In the genomic region with DNA sequence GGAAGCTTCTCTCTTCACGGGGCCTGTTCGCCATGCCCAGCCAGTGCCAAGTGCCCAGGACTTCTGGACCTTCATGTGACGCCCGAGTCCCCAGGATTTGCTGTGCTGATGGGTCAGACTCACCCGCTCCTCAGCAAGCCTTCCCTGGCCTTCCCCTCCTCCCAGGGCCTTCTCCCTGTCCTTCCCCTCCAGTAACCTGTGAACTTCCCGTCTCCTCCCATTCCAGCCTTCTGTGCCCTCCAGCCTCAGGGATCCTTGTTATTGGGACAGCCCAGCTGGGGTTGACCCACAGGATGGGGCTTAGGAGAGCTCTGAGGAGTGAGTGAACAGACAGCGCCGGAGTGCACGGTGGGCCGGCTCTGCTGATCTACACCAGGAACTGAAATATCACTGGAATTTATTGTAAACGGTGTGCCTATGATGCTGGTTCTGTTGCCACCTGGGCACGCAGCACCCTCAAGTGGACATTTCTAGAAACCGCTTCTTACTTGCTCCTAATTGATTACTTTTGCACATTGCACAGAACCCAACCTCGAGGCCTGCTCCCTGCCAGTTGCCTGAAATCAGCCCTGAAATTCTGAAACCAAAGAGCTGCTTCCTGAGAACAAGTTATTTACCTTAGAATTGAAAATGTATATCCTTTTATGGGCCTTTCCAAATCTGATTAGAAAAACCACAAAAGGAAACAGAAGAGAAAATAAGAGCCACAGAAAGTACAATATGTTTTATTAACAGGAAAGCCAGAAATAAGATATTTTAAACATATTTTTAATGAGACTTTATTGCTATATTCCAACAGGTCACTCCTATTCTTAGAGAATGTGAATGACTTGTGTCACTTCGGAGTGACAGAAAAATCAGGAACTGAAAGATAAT, we compare ENCODE assay signal across 8 cellular contexts. TPM values are rescaled to one million over a fixed set of nuclear protein-coding genes. Genes with fewer than 3 reads are reported as not detected.
DNase-seq lines count a peak whose midpoint lies in the region; ATAC-seq and TF ChIP-seq lines count a peak whose summit lies in the region.

No MANE protein-coding gene starts in this region.

- peak in 3 of 4 experiments; percentile 52 to 70 (median 70) for TF ChIP-seq CTCF in prostate gland (IDR thresholded peaks at IDR 0.05)

- H3K4me1 ChIP-seq in esophagus (ENCODE audit: control insufficient read depth in 2 of 2, insufficient read depth in 2 of 2, low read length in 1 of 2): peaks cover 11 to 25% of the 10 kb centered on the region in 2 donors
- peaks cover 30% of the 10 kb centered on the region for H3K4me1 ChIP-seq in prostate gland (replicated peaks)

- no peak for TF ChIP-seq POLR2A in prostate gland (IDR thresholded peaks at IDR 0.05)

- peak; percentile 75 for ATAC-seq in activated CD4-positive, alpha-beta T cell treated with anti-CD3 and anti-CD28 coated beads for 36 hours
- ATAC-seq in GM21367 (IDR thresholded peaks at IDR 0.05; ENCODE audit: unreplicated experiment) (no peak), HG02884 (IDR thresholded peaks at IDR 0.05; ENCODE audit: unreplicated experiment) (no peak)

- H3K27me3 ChIP-seq in esophagus (ENCODE audit: control insufficient read depth in 1 of 2, insufficient read depth in 2 of 2, low read length in 2 of 2) (no peaks in the 10 kb centered on the region), prostate gland (replicated peaks; ENCODE audit: insufficient read depth) (no peaks in the 10 kb centered on the region)

- no peaks in the 10 kb centered on the region for H3K36me3 Mint-ChIP-seq in activated CD4-positive, alpha-beta T cell treated with anti-CD3 and anti-CD28 coated beads for 36 hours (ENCODE audit: low read depth)

- 61 to 73% methylated on average over 15 of the region's 15 CpGs for WGBS in esophagus, 2 donors
- 63% methylated on average over 15 of the region's 15 CpGs for WGBS in prostate gland

- peak overlapping the region; percentile 80 for H3K27ac Mint-ChIP-seq in activated CD4-positive, alpha-beta T cell treated with anti-CD3 and anti-CD28 coated beads for 36 hours

- no peak overlapping the region for H3K4me3 ChIP-seq in esophagus (ENCODE audit: low read depth in 1 of 2, low read length in 2 of 2)
- H3K4me3 ChIP-seq in prostate gland: no peak overlapping the region

- peaks cover 55% of the 10 kb centered on the region for H3K4me1 Mint-ChIP-seq in activated CD4-positive, alpha-beta T cell treated with anti-CD3 and anti-CD28 coated beads for 36 hours

- H3K9me3 ChIP-seq in esophagus (ENCODE audit: control insufficient read depth in 2 of 2, insufficient read depth in 1 of 2, low read depth in 1 of 2, low read length in 1 of 2) (no peaks in the 10 kb centered on the region), prostate gland (no peaks in the 10 kb centered on the region)

- peak; percentile 71 for DNase-seq in activated CD4-positive, alpha-beta T cell treated with anti-CD3 and anti-CD28 coated beads for 36 hours
- no peak for DNase-seq in activated CD4-positive, alpha-beta T cell treated with anti-CD3 and anti-CD28 coated beads for 1 hour
- DNase-seq in NCI-H2081 treated with DMSO at 0.1 percent for 48 hours (lab: John Stamatoyannopoulos, UW) (peak; percentile 18), prostate gland (ENCODE audit: low spot score) (peak; percentile 53)
- peak; percentile 41 for DNase-seq in activated CD4-positive, alpha-beta T cell treated with anti-CD3 and anti-CD28 coated beads, Interleukin-2, amount 50 U/mL, for 1 hour

- H3K9me3 Mint-ChIP-seq in activated CD4-positive, alpha-beta T cell treated with anti-CD3 and anti-CD28 coated beads for 36 hours (ENCODE audit: low read depth): no peaks in the 10 kb centered on the region

- no peak overlapping the region for H3K4me3 Mint-ChIP-seq in activated CD4-positive, alpha-beta T cell treated with anti-CD3 and anti-CD28 coated beads for 36 hours

- H3K27ac ChIP-seq in esophagus (ENCODE audit: low read depth in 2 of 2, low read length in 1 of 2) (peak overlapping the region; percentile 16 to 54), prostate gland (peak overlapping the region; percentile 57 to 79)

- CTCF ChIA-PET in activated CD4-positive, alpha-beta T cell treated with anti-CD3 and anti-CD28 coated beads for 36 hours (lab: Charles Lee): interaction anchor here (0.6 to 3.9 kb wide), 15 partner anchors 8 to 280 kb away, joined by 3 to 24 read pairs (median 3); no protein-coding TSS in a partner anchor

- no peaks in the 10 kb centered on the region for H3K27me3 Mint-ChIP-seq in activated CD4-positive, alpha-beta T cell treated with anti-CD3 and anti-CD28 coated beads for 36 hours

- no peaks in the 10 kb centered on the region for H3K36me3 ChIP-seq in esophagus (ENCODE audit: control insufficient read depth in 2 of 2, insufficient read depth in 2 of 2, low read length in 1 of 2)
- H3K36me3 ChIP-seq in prostate gland: no peaks in the 10 kb centered on the region

- intact Hi-C loops in activated CD4-positive, alpha-beta T cell treated with anti-CD3 and anti-CD28 coated beads for 36 hours (cut with DNase I, micrococcal nuclease): loop anchor here in 1 of 2 experiments (2.0 kb wide), 1 partner anchor 34 kb away; no protein-coding TSS in a partner anchor
- intact Hi-C loops in prostate gland (cut with DNase I): no loop called here

- POLR2A ChIA-PET in activated CD4-positive, alpha-beta T cell treated with anti-CD3 and anti-CD28 coated beads for 36 hours (lab: Charles Lee): interaction anchor here (0.8 kb wide), 1 partner anchor 155 kb away, joined by 8 read pairs; no protein-coding TSS in a partner anchor

RNA-seq across cellular contexts. Expression of gene SPAAR, which starts 1.6 kb away (rescaled TPM):
- not detected for total RNA-seq in activated CD4-positive, alpha-beta T cell treated with anti-CD3 and anti-CD28 coated beads for 36 hours
- under 1 TPM; 0.29 to 0.33 TPM for polyA plus RNA-seq in esophagus
- total RNA-seq in prostate gland: 10 to 100 TPM in 1 of 2 donors, under 1 TPM in 1; 0.64 to 31.4 TPM

RNA-seq across cellular contexts. Expression of gene HRCT1, which starts 4.8 kb away (rescaled TPM):
- not detected for total RNA-seq in activated CD4-positive, alpha-beta T cell treated with anti-CD3 and anti-CD28 coated beads for 36 hours
- polyA plus RNA-seq in esophagus: under 1 TPM; 0.61 to 0.94 TPM
- 1 to 10 TPM; 1.3 to 1.5 TPM for total RNA-seq in prostate gland

RNA-seq across cellular contexts. Expression of gene OR13J1, which starts 40.6 kb away (rescaled TPM):
- not detected for total RNA-seq in activated CD4-positive, alpha-beta T cell treated with anti-CD3 and anti-CD28 coated beads for 36 hours
- not detected for polyA plus RNA-seq in esophagus
- not detected for total RNA-seq in prostate gland

RNA-seq across cellular contexts. Expression of gene OR2S2, which starts 47.1 kb away (rescaled TPM):
- not detected for total RNA-seq in activated CD4-positive, alpha-beta T cell treated with anti-CD3 and anti-CD28 coated beads for 36 hours
- polyA plus RNA-seq in esophagus: not detected
- not detected for total RNA-seq in prostate gland
